Comparison of ENCODE assay signal across 16 cellular contexts in the genomic region with DNA sequence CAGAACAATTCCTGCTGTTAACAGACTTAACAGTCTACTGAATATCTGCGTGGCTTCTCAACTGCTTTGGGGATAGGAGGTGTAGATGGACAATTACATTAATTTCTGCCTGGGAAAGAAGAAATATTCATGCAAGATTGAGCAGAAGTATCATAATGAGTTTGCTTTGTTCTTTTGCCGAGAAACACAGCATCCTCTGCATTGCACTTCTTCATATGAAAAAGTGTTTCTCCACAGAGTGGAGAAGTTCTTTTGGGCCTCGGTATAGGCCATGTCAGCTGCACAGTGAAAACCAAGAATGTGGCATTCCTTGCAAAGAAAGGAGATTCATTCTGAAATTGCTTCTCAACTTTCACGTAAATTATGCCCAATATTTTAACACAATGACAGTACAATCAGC. TPM values are rescaled to one million over a fixed set of nuclear protein-coding genes. Genes with fewer than 3 reads are reported as not detected.
DNase-seq lines count a peak whose midpoint lies in the region; ATAC-seq and TF ChIP-seq lines count a peak whose summit lies in the region.
"Had no signal": no experiment of that assay in that cellular context is flagged by ENCODE, and none has a peak within 500 bp of the region (broad histone marks: within the 10 kb centered on the region; RNA-seq: fewer than 3 reads in every experiment).

No MANE protein-coding gene starts in this region.

- ATAC-seq in GM19043 (IDR thresholded peaks at IDR 0.05; ENCODE audit: low read depth, unreplicated experiment), result peak; percentile 70
- ATAC-seq in HG02610 (IDR thresholded peaks at IDR 0.05; ENCODE audit: unreplicated experiment), result peak; percentile 84
- ATAC-seq in HG03558 (IDR thresholded peaks at IDR 0.05; ENCODE audit: extremely low read depth, unreplicated experiment), result peak; percentile 35
- ATAC-seq: left lobe of liver, sciatic nerve had no signal

- H3K36me3 ChIP-seq in prostate gland, result no peaks in the 10 kb centered on the region
- H3K36me3 ChIP-seq in MG63, result no peaks in the 10 kb centered on the region

- no peak for TF ChIP-seq POLR2A in prostate gland (IDR thresholded peaks at IDR 0.05)

- 93% methylated on average over 4 of the region's 4 CpGs for WGBS in prostate gland

- H3K4me3 ChIP-seq in GM12865 (ENCODE audit: low read depth, low read length) (no peak overlapping the region), prostate gland (no peak overlapping the region), MG63 (no peak overlapping the region)

- no peaks in the 10 kb centered on the region for H3K4me1 ChIP-seq in prostate gland (replicated peaks)

- H3K9me3 ChIP-seq in prostate gland (no peaks in the 10 kb centered on the region), MG63 (no peaks in the 10 kb centered on the region)
- H3K9me3 ChIP-seq: SK-N-SH had no signal

- intact Hi-C loops in prostate gland (cut with DNase I), result no loop called here

- H3K27me3 ChIP-seq in prostate gland (replicated peaks; ENCODE audit: insufficient read depth), result no peaks in the 10 kb centered on the region
- H3K27me3 ChIP-seq in MG63, result no peaks in the 10 kb centered on the region

- peak; percentile 24 for DNase-seq in GM12865 (ENCODE audit: low read depth)
- no peak for DNase-seq in HUDEP-2 (lab: John Stamatoyannopoulos, UW; ENCODE audit: unreplicated experiment in 76 of 76)
- no peak for DNase-seq in prostate gland (ENCODE audit: low spot score)
- no peak for DNase-seq in activated CD4-positive, alpha-beta T cell treated with anti-CD3 and anti-CD28 coated beads, Interleukin-2, amount 50 U/mL, for 4 hours
- DNase-seq in MG63, result no peak
- DNase-seq: activated CD4-positive, CD25-positive, alpha-beta regulatory T cell treated with anti-CD3 and anti-CD28 coated beads, Interleukin-2, amount 50 U/mL, for 72 hours; activated gamma-delta T cell; EL; KBM-7; NCI-H187; SK-N-SH had no signal

- TF ChIP-seq CTCF in GM12865 (IDR thresholded peaks at IDR 0.05; ENCODE audit: insufficient read depth, low read depth, low read length, missing control alignments) (no peak), prostate gland (IDR thresholded peaks at IDR 0.05) (no peak)

- H3K27ac ChIP-seq in prostate gland, result no peak overlapping the region

RNA-seq across cellular contexts. Expression of a gene that starts 17.6 kb away (rescaled TPM):
- total RNA-seq in prostate gland, result 10 to 100 TPM; 50.6 to 63.7 TPM
- 61.7 and 105 TPM in 2 replicates for total RNA-seq in MG63 (2014; rRNA removed; shearing (Covaris generic); ENCODE audit: low replicate concordance)
